Comparison of ENCODE assay signal across 23 cellular contexts in the genomic region with DNA sequence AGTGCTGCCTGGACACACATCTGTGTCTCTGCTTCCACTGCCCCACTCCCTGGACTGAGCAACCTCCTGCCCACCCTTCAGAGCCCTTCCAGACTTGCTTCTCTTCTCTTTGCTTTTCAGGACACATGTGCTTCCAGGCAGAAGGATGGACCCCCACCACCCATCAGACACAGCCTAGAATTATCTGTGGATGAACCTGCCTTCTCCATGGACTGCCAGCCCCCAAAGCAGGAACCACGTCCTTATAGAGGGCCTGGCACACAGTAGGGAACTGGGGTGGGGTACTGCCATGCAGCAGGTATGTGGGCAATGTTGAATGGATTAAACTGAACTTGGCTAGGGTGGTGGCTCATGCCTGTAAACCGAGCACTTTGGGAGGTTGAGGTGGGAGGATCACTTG. TPM values are rescaled to one million over a fixed set of nuclear protein-coding genes. Genes with fewer than 3 reads are reported as not detected.
"Had no signal": no experiment of that assay in that cellular context is flagged by ENCODE, and none has a peak within 500 bp of the region (broad histone marks: within the 10 kb centered on the region; RNA-seq: fewer than 3 reads in every experiment).

No MANE protein-coding gene starts in this region.

- ATAC-seq: activated CD8-positive, alpha-beta T cell treated with anti-CD3 and anti-CD28 coated beads, Interleukin-2, amount 10 ng/mL, durations not matched to agents 7 days and 5 days; activated naive CD4-positive, alpha-beta T cell treated with anti-CD3 and anti-CD28 coated beads, Interleukin-2, amount 50 U/mL, for 72 hours; activated T-cell treated with anti-CD3 and anti-CD28 coated beads, Interleukin-2, amount 50 U/mL, for 72 hours; stimulated activated naive B cell treated with anti-CD40 and anti-IgM and Interleukin-4, amounts not matched to agents 10 μg/mL and 1 μg/mL and 100 μg/mL, for 72 hours had no signal

- H3K27ac Mint-ChIP-seq: activated CD4-positive, alpha-beta T cell treated with anti-CD3 and anti-CD28 coated beads, Interleukin-2, amount 10 ng/mL, durations not matched to agents 24 days and 14 days; activated CD8-positive, alpha-beta T cell treated with anti-CD3 and anti-CD28 coated beads, Interleukin-2, amount 10 ng/mL, durations not matched to agents 7 days and 5 days; activated T-cell treated with anti-CD3 and anti-CD28 coated beads, Interleukin-2, amount 50 U/mL, for 72 hours; nephron progenitor cell; stimulated activated naive B cell treated with anti-CD40 and anti-IgM and Interleukin-4, amounts not matched to agents 10 μg/mL and 1 μg/mL and 100 μg/mL, for 72 hours had no signal

- FAIRE-seq: islet of Langerhans, TTC549 had no signal

- H3K4me3 ChIP-seq: SJSA1, upper lobe of left lung had no signal

- DNase-seq: activated CD4-positive, alpha-beta T cell treated with anti-CD3 and anti-CD28 coated beads, Interleukin-2, amount 10 ng/mL, durations not matched to agents 24 days and 14 days; activated CD4-positive, CD25-positive, alpha-beta regulatory T cell; activated CD8-positive, alpha-beta memory T cell treated with anti-CD3 and anti-CD28 coated beads, Interleukin-2, amount 50 U/mL, for 4 hours; activated CD8-positive, alpha-beta T cell treated with anti-CD3 and anti-CD28 coated beads, Interleukin-2, amount 10 ng/mL, durations not matched to agents 7 days and 5 days; activated gamma-delta T cell; activated T-cell treated with anti-CD3 and anti-CD28 coated beads, Interleukin-2, amount 50 U/mL, for 72 hours; cerebellar nuclear complex; dermis blood vessel endothelial cell; nephron progenitor cell; stimulated activated CD4-positive, alpha-beta T cell treated with anti-CD3 and anti-CD28 coated beads, Interleukin-15, amount 100 ng/mL, for 24 hours; stimulated activated CD4-positive, alpha-beta T cell treated with anti-CD3 and anti-CD28 coated beads, Interleukin-4, amount 100 ng/mL, for 1 hour; stimulated activated naive B cell treated with anti-CD40 and anti-IgM and Interleukin-4, amounts not matched to agents 10 μg/mL and 1 μg/mL and 100 μg/mL, for 72 hours; substantia nigra; upper lobe of left lung had no signal

- H3K4me3 Mint-ChIP-seq: activated CD4-positive, alpha-beta T cell treated with anti-CD3 and anti-CD28 coated beads, Interleukin-2, amount 10 ng/mL, durations not matched to agents 24 days and 14 days; activated CD8-positive, alpha-beta T cell treated with anti-CD3 and anti-CD28 coated beads, Interleukin-2, amount 10 ng/mL, durations not matched to agents 7 days and 5 days; activated T-cell treated with anti-CD3 and anti-CD28 coated beads, Interleukin-2, amount 50 U/mL, for 72 hours; nephron progenitor cell; stimulated activated naive B cell treated with anti-CD40 and anti-IgM and Interleukin-4, amounts not matched to agents 10 μg/mL and 1 μg/mL and 100 μg/mL, for 72 hours had no signal

- H3K9me3 ChIP-seq: SJSA1, upper lobe of left lung had no signal

- H3K4me1 Mint-ChIP-seq: activated CD4-positive, alpha-beta T cell treated with anti-CD3 and anti-CD28 coated beads, Interleukin-2, amount 10 ng/mL, durations not matched to agents 24 days and 14 days had no signal

- H3K36me3 Mint-ChIP-seq: brain; stimulated activated naive B cell treated with anti-CD40 and anti-IgM and Interleukin-4, amounts not matched to agents 10 μg/mL and 1 μg/mL and 100 μg/mL, for 72 hours had no signal

- H3K36me3 ChIP-seq: SJSA1, upper lobe of left lung had no signal

- H3K27ac ChIP-seq: epithelial cell of prostate, SJSA1, upper lobe of left lung had no signal

- H3K27me3 ChIP-seq: SJSA1 had no signal

- H3K9me3 Mint-ChIP-seq: activated CD4-positive, alpha-beta T cell treated with anti-CD3 and anti-CD28 coated beads, Interleukin-2, amount 10 ng/mL, durations not matched to agents 24 days and 14 days; activated naive CD4-positive, alpha-beta T cell treated with anti-CD3 and anti-CD28 coated beads, Interleukin-2, amount 50 U/mL, for 72 hours; activated T-cell treated with anti-CD3 and anti-CD28 coated beads, Interleukin-2, amount 50 U/mL, for 72 hours; nephron progenitor cell; stimulated activated naive B cell treated with anti-CD40 and anti-IgM and Interleukin-4, amounts not matched to agents 10 μg/mL and 1 μg/mL and 100 μg/mL, for 72 hours had no signal

RNA-seq across cellular contexts. Expression of a gene that starts 3.6 kb away (rescaled TPM):
- total RNA-seq: activated CD4-positive, alpha-beta T cell treated with anti-CD3 and anti-CD28 coated beads, Interleukin-2, amount 10 ng/mL, durations not matched to agents 24 days and 14 days; activated CD8-positive, alpha-beta T cell treated with anti-CD3 and anti-CD28 coated beads, Interleukin-2, amount 10 ng/mL, durations not matched to agents 7 days and 5 days; activated naive CD4-positive, alpha-beta T cell treated with anti-CD3 and anti-CD28 coated beads, Interleukin-2, amount 50 U/mL, for 72 hours; activated T-cell treated with anti-CD3 and anti-CD28 coated beads, Interleukin-2, amount 50 U/mL, for 72 hours; T-helper 2 cell treated with Interferon-gamma antibody and Interleukin-4, amounts not matched to agents 100 ng/mL and 5 ng/mL, for 36 hours had no signal

RNA-seq across cellular contexts. Expression of a gene that starts 47.0 kb away (rescaled TPM):
- total RNA-seq: activated CD4-positive, alpha-beta T cell treated with anti-CD3 and anti-CD28 coated beads, Interleukin-2, amount 10 ng/mL, durations not matched to agents 24 days and 14 days; activated CD8-positive, alpha-beta T cell treated with anti-CD3 and anti-CD28 coated beads, Interleukin-2, amount 10 ng/mL, durations not matched to agents 7 days and 5 days; activated naive CD4-positive, alpha-beta T cell treated with anti-CD3 and anti-CD28 coated beads, Interleukin-2, amount 50 U/mL, for 72 hours; activated T-cell treated with anti-CD3 and anti-CD28 coated beads, Interleukin-2, amount 50 U/mL, for 72 hours; dermis blood vessel endothelial cell; mammary epithelial cell; pulmonary artery endothelial cell; T-helper 2 cell treated with Interferon-gamma antibody and Interleukin-4, amounts not matched to agents 100 ng/mL and 5 ng/mL, for 36 hours had no signal
- polyA plus RNA-seq: mammary epithelial cell had no signal
